ENCODE assay signal across 35 cellular contexts in the genomic region with DNA sequence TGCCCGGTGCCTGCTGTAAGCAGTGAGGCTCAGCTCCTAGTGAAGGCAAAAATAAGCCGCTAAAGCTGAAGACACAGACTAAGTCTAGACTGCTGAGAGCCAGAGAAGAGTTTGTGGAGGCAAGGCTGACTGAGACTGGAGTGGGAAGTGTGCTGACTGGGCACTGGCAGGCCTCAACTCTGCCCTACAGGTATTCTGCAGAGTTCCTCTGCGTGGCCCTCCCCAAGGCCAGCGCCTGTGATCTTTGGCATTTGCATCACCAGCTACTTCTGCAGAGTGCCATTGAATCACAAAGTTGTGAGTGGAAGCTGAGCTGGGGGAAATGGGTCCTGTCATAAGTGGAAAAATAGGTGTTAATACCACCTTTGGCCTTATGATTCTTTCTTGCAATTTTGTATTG.
"Had no signal": no experiment of that assay in that cellular context is flagged by ENCODE, and none has a peak within 500 bp of the region (broad histone marks: within the 10 kb centered on the region; RNA-seq: fewer than 3 reads in every experiment).

No MANE protein-coding gene starts in this region.

- H3K4me1 ChIP-seq: breast epithelium, lower lobe of right lung, upper lobe of left lung had no signal

- H3K9me3 ChIP-seq: lower lobe of right lung, mucosa of descending colon, neutrophil, upper lobe of left lung had no signal

- H3K27ac ChIP-seq: breast epithelium, lower lobe of right lung, neutrophil, skin epidermis, upper lobe of left lung, WERI-Rb-1 had no signal

- H3K9me3 Mint-ChIP-seq: activated CD4-positive, alpha-beta memory T cell treated with anti-CD3 and anti-CD28 coated beads, Interleukin-2, amount 10 ng/mL, durations not matched to agents 7 days and 5 days; activated T-cell treated with anti-CD3 and anti-CD28 coated beads, Interleukin-2, amount 50 U/mL, for 4 hours; nephron had no signal

- H3K4me3 Mint-ChIP-seq: activated CD4-positive, alpha-beta memory T cell treated with anti-CD3 and anti-CD28 coated beads, Interleukin-2, amount 10 ng/mL, durations not matched to agents 7 days and 5 days; activated CD4-positive, alpha-beta T cell treated with anti-CD3 and anti-CD28 coated beads, Interleukin-2, amount 10 ng/mL, durations not matched to agents 7 days and 5 days; activated T-cell treated with anti-CD3 and anti-CD28 coated beads, Interleukin-2, amount 50 U/mL, for 4 hours; activated T-helper 17 cell treated with anti-CD3 and anti-CD28 coated beads, Interleukin-2, amount 50 U/mL, for 72 hours; dendritic cell treated with granulocyte-macrophage colony-stimulating factor and Interleukin-4, amounts not matched to agents 40 ng/mL and 50 ng/mL, for 4 days; endodermal cell; nephron; stimulated activated memory B cell treated with anti-CD40 and anti-IgM and Interleukin-4, amounts not matched to agents 10 μg/mL and 1 μg/mL and 100 μg/mL, for 72 hours; stimulated activated naive CD8-positive, alpha-beta T cell treated with anti-CD3 and anti-CD28 coated beads, Interleukin-15, amount 100 ng/mL, for 72 hours; T-helper 17 cell had no signal

- H3K27me3 ChIP-seq: breast epithelium, neutrophil, upper lobe of left lung had no signal

- H3K4me1 Mint-ChIP-seq: activated CD4-positive, alpha-beta memory T cell treated with anti-CD3 and anti-CD28 coated beads, Interleukin-2, amount 10 ng/mL, durations not matched to agents 7 days and 5 days; activated CD4-positive, alpha-beta T cell treated with anti-CD3 and anti-CD28 coated beads, Interleukin-2, amount 10 ng/mL, durations not matched to agents 7 days and 5 days; activated T-helper 17 cell treated with anti-CD3 and anti-CD28 coated beads, Interleukin-2, amount 50 U/mL, for 72 hours; endodermal cell; nephron; stimulated activated memory B cell treated with anti-CD40 and anti-IgM and Interleukin-4, amounts not matched to agents 10 μg/mL and 1 μg/mL and 100 μg/mL, for 72 hours; stimulated activated naive CD8-positive, alpha-beta T cell treated with anti-CD3 and anti-CD28 coated beads, Interleukin-15, amount 100 ng/mL, for 72 hours; T-helper 17 cell had no signal

- ATAC-seq: activated T-cell treated with anti-CD3 and anti-CD28 coated beads, Interleukin-2, amount 50 U/mL, for 4 hours; activated T-helper 17 cell treated with anti-CD3 and anti-CD28 coated beads, Interleukin-2, amount 50 U/mL, for 72 hours; esophagus mucosa; left lobe of liver; lower lobe of right lung; mucosa of descending colon; sciatic nerve; stimulated activated memory B cell treated with anti-CD40 and anti-IgM and Interleukin-4, amounts not matched to agents 10 μg/mL and 1 μg/mL and 100 μg/mL, for 72 hours; stimulated activated naive CD8-positive, alpha-beta T cell treated with anti-CD3 and anti-CD28 coated beads, Interleukin-15, amount 100 ng/mL, for 72 hours; T-helper 17 cell had no signal

- H3K36me3 Mint-ChIP-seq: stimulated activated memory B cell treated with anti-CD40 and anti-IgM and Interleukin-4, amounts not matched to agents 10 μg/mL and 1 μg/mL and 100 μg/mL, for 72 hours had no signal

- H3K27ac Mint-ChIP-seq: activated CD4-positive, alpha-beta memory T cell treated with anti-CD3 and anti-CD28 coated beads, Interleukin-2, amount 10 ng/mL, durations not matched to agents 7 days and 5 days; activated CD4-positive, alpha-beta T cell treated with anti-CD3 and anti-CD28 coated beads, Interleukin-2, amount 10 ng/mL, durations not matched to agents 7 days and 5 days; activated T-helper 17 cell treated with anti-CD3 and anti-CD28 coated beads, Interleukin-2, amount 50 U/mL, for 72 hours; dendritic cell treated with granulocyte-macrophage colony-stimulating factor and Interleukin-4, amounts not matched to agents 40 ng/mL and 50 ng/mL, for 4 days; endodermal cell; nephron; progenitor cell of endocrine pancreas; stimulated activated memory B cell treated with anti-CD40 and anti-IgM and Interleukin-4, amounts not matched to agents 10 μg/mL and 1 μg/mL and 100 μg/mL, for 72 hours; stimulated activated naive CD8-positive, alpha-beta T cell treated with anti-CD3 and anti-CD28 coated beads, Interleukin-15, amount 100 ng/mL, for 72 hours; T-helper 17 cell had no signal

- H3K4me3 ChIP-seq: breast epithelium, lower lobe of right lung, mucosa of descending colon, skin epidermis, upper lobe of left lung had no signal

- H3K36me3 ChIP-seq: breast epithelium, lower lobe of right lung, neutrophil, upper lobe of left lung, WERI-Rb-1 had no signal

- H3K27me3 Mint-ChIP-seq: activated CD4-positive, alpha-beta memory T cell treated with anti-CD3 and anti-CD28 coated beads, Interleukin-2, amount 10 ng/mL, durations not matched to agents 7 days and 5 days; activated CD4-positive, alpha-beta T cell treated with anti-CD3 and anti-CD28 coated beads, Interleukin-2, amount 10 ng/mL, durations not matched to agents 7 days and 5 days; activated T-helper 17 cell treated with anti-CD3 and anti-CD28 coated beads, Interleukin-2, amount 50 U/mL, for 72 hours; dendritic cell treated with granulocyte-macrophage colony-stimulating factor and Interleukin-4, amounts not matched to agents 40 ng/mL and 50 ng/mL, for 4 days; progenitor cell of endocrine pancreas; stimulated activated memory B cell treated with anti-CD40 and anti-IgM and Interleukin-4, amounts not matched to agents 10 μg/mL and 1 μg/mL and 100 μg/mL, for 72 hours; stimulated activated naive CD8-positive, alpha-beta T cell treated with anti-CD3 and anti-CD28 coated beads, Interleukin-15, amount 100 ng/mL, for 72 hours; T-helper 17 cell had no signal

- DNase-seq: activated CD4-positive, alpha-beta memory T cell treated with anti-CD3 and anti-CD28 coated beads, Interleukin-2, amount 10 ng/mL, durations not matched to agents 7 days and 5 days; activated CD4-positive, alpha-beta T cell treated with anti-CD3 and anti-CD28 coated beads, Interleukin-2, amount 10 ng/mL, durations not matched to agents 7 days and 5 days; activated CD4-positive, CD25-positive, alpha-beta regulatory T cell treated with anti-CD3 and anti-CD28 coated beads, Interleukin-2, amount 50 U/mL, for 72 hours; activated gamma-delta T cell treated with Interleukin-2 at 50 U/mL for 16 hours; activated naive CD4-positive, alpha-beta T cell treated with anti-CD3 and anti-CD28 coated beads, Interleukin-2, amount 50 U/mL, for 16 hours; activated T-cell treated with anti-CD3 and anti-CD28 coated beads, Interleukin-2, amount 50 U/mL, for 4 hours; amygdala; central memory CD4-positive, alpha-beta T cell; endodermal cell; foreskin fibroblast; head of caudate nucleus; hippocampal formation; kidney glomerular epithelial cell; lower lobe of right lung; mucosa of descending colon; stimulated activated CD4-positive, alpha-beta T cell treated with anti-CD3 and anti-CD28 coated beads, Interleukin-1b, Interleukin-23, amount 100 ng/mL, for 48 hours; stimulated activated CD4-positive, alpha-beta T cell treated with anti-CD3 and anti-CD28 coated beads, Interleukin-4, amount 100 ng/mL, for 4 hours; stimulated activated CD8-positive, alpha-beta memory T cell treated with anti-CD3 and anti-CD28 coated beads, Interleukin-4, amount 100 ng/mL, for 48 hours; stimulated activated naive CD8-positive, alpha-beta T cell treated with anti-CD3 and anti-CD28 coated beads, Interleukin-15, amount 100 ng/mL, for 72 hours; substantia nigra; T-helper 17 cell; T1000; upper lobe of left lung; WERI-Rb-1 had no signal
